Comparison of ENCODE assay signal across 8 cellular contexts in the genomic region with DNA sequence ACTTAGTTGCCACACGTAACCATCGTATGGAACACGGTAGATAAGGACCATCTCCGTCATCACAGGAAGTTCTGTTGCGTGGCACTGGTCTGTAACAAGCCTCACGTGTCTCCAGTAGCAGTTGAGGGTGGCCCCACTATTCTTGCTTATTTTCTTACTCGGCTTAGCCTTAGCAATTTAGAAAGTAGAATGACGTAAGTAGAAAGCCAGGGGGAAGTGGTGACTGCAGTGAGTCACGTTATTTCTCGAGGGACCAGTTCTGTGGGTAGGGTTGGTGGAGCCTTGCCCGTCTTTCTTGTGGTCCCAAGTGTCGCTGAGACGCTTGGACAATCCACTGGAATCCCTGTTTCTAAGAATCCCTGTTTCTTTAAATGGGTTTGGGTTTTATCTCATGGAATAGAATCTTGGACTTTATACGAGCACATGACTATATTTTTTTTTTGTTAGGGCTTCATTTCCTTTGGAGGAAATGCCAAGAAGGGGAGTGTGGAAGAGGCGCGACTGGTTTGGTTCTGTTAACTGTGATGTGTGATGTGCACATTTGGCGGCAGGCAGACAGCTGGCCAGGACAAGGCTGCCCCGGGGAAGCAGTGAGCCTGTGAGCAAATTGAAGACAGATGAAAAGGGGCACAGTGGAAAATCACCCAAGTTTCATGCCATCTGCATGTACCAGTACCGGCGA.
DNase-seq lines count a peak whose midpoint lies in the region; ATAC-seq, FAIRE-seq and TF ChIP-seq lines count a peak whose summit lies in the region.

No MANE protein-coding gene starts in this region.

- H3K9ac ChIP-seq in kidney (ENCODE audit: low read length in 2 of 2), result no peak overlapping the region

- no peak overlapping the region for H3K27ac Mint-ChIP-seq in nephron progenitor cell

- TF ChIP-seq POLR2A in GM18951 (IDR thresholded peaks at IDR 0.05; ENCODE audit: extremely low read depth, insufficient read depth, insufficient read length), result peak; percentile 50

- H3K9me3 Mint-ChIP-seq in nephron progenitor cell, result no peaks in the 10 kb centered on the region

- no peak for TF ChIP-seq CTCF in kidney (IDR thresholded peaks at IDR 0.05; ENCODE audit: borderline replicate concordance, extremely low read depth, insufficient read depth)
- TF ChIP-seq CTCF in nephron progenitor cell (IDR thresholded peaks at IDR 0.05), result no peak

- H3K36me3 Mint-ChIP-seq in nephron progenitor cell (ENCODE audit: low read depth), result peaks cover 61% of the 10 kb centered on the region

- no peak for FAIRE-seq in kidney (lab: Jason Lieb, UNC)

- DNase-seq in T-helper 2 cell, result peak in 4 of 5 experiments; percentile 38 to 100 (median 70)
- DNase-seq in amniotic stem cell (lab: John Stamatoyannopoulos, UW), result peak; percentile 53
- peak; percentile 84 for DNase-seq in kidney
- peak; percentile 37 for DNase-seq in stimulated activated CD8-positive, alpha-beta memory T cell treated with anti-CD3 and anti-CD28 coated beads, Interleukin-15, amount 100 ng/mL, for 1 hour (ENCODE audit: low read depth)
- DNase-seq in nephron progenitor cell, result no peak
- DNase-seq in NCI-H345 treated with DMSO at 0.1 percent for 48 hours (lab: John Stamatoyannopoulos, UW; ENCODE audit: unreplicated experiment), result no peak

- in situ Hi-C loops in GM18951 (cut with MboI; ENCODE audit: low sequenced_read_pairs, unreplicated experiment), result no loop called here

- intact Hi-C loops in kidney (cut with DNase I), result loop anchor here (10.0 kb wide), 1 partner anchor 47 kb away; no protein-coding TSS in a partner anchor

- H3K9me3 ChIP-seq in kidney (ENCODE audit: control insufficient read depth in 1 of 2, low read length in 2 of 2), result no peaks in the 10 kb centered on the region

- H3K4me1 ChIP-seq in kidney (ENCODE audit: control insufficient read depth in 1 of 2, insufficient read depth in 1 of 2, low read depth in 1 of 2, low read length in 2 of 2), result peaks cover 20 to 42% of the 10 kb centered on the region in 2 donors

- peak overlapping the region; percentile 56 to 74 for H3K27ac ChIP-seq in kidney (ENCODE audit: low read depth in 2 of 2, low read length in 2 of 2)

- peaks cover 9% of the 10 kb centered on the region for H3K27me3 Mint-ChIP-seq in nephron progenitor cell (ENCODE audit: low read depth, poor library complexity)

- peak; percentile 81 for ATAC-seq in HG03139 (IDR thresholded peaks at IDR 0.05; ENCODE audit: unreplicated experiment)

- H3K4me1 Mint-ChIP-seq in nephron progenitor cell, result peaks cover 52% of the 10 kb centered on the region

- H3K4me3 Mint-ChIP-seq in nephron progenitor cell, result no peak overlapping the region

- H3K36me3 ChIP-seq in kidney (ENCODE audit: control insufficient read depth in 1 of 2, insufficient read depth in 2 of 2, low read length in 2 of 2), result peaks cover 0 to 11% of the 10 kb centered on the region in 2 donors

- H3K4me3 ChIP-seq in kidney (ENCODE audit: low read length in 2 of 2), result no peak overlapping the region

Comparison
In these comparisons a context has a peak if more than half of its experiments do, and no peak if none do; other contexts are left out.
1. DNase-seq: peak in T-helper 2 cell (4 of 5), amniotic stem cell (single experiment), kidney (single experiment) and stimulated activated CD8-positive, alpha-beta memory T cell treated with anti-CD3 and anti-CD28 coated beads, Interleukin-15, amount 100 ng/mL, for 1 hour (single experiment); none in nephron progenitor cell (single experiment) and NCI-H345 treated with DMSO at 0.1 percent for 48 hours (single experiment).